In the genomic region with DNA sequence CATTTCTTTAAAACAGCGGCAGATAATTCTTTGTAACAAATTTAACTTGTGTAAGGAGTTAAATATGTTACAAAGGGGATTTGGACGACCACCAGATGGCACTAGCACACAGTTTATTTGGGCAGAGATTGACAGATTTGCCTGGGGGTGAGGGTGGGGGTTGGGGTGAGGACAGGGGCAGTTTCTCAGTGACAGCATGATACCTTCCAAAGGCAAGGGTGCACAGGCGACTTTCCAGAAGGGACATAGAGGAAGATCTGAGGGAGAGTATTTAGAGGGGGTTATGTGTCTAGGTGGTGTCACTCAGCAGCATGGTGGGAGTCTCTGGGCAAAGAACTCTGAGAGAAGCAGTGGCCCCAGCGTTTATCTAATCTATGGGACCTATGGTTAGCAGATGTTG, we compare ENCODE assay signal across 9 cellular contexts. TPM values are rescaled to one million over a fixed set of nuclear protein-coding genes. Genes with fewer than 3 reads are reported as not detected.
DNase-seq lines count a peak whose midpoint lies in the region; ATAC-seq and TF ChIP-seq lines count a peak whose summit lies in the region.
"Had no signal": no experiment of that assay in that cellular context is flagged by ENCODE, and none has a peak within 500 bp of the region (broad histone marks: within the 10 kb centered on the region; RNA-seq: fewer than 3 reads in every experiment).

No MANE protein-coding gene starts in this region.

- no peak overlapping the region for H3K27ac Mint-ChIP-seq in progenitor cell of endocrine pancreas
- H3K27ac Mint-ChIP-seq: activated naive CD8-positive, alpha-beta T cell had no signal

- ATAC-seq in HG02981 (IDR thresholded peaks at IDR 0.05; ENCODE audit: unreplicated experiment) (no peak), GM18520 (IDR thresholded peaks at IDR 0.05; ENCODE audit: unreplicated experiment) (no peak)

- peak; percentile 56 for TF ChIP-seq CTCF in fibroblast of villous mesenchyme (IDR thresholded peaks at IDR 0.05; ENCODE audit: insufficient read depth, low read depth, low read length)
- TF ChIP-seq CTCF in progenitor cell of endocrine pancreas (IDR thresholded peaks at IDR 0.05; ENCODE audit: unreplicated experiment) = peak; percentile 73

- H3K36me3 Mint-ChIP-seq in progenitor cell of endocrine pancreas (ENCODE audit: insufficient read depth) = no peaks in the 10 kb centered on the region
- H3K36me3 Mint-ChIP-seq: activated naive CD8-positive, alpha-beta T cell had no signal

- DNase-seq in EL = peak; percentile 45
- peak; percentile 65 for DNase-seq in H7
- peak; percentile 9 for DNase-seq in NCI-H748 treated with DMSO at 0.1 percent for 48 hours (lab: John Stamatoyannopoulos, UW)
- DNase-seq in activated T-cell treated with anti-CD3 and anti-CD28 coated beads for 4 hours = peak; percentile 52
- DNase-seq in fibroblast of villous mesenchyme (ENCODE audit: low read depth) = peak; percentile 60
- peak; percentile 40 for DNase-seq in progenitor cell of endocrine pancreas (ENCODE audit: low spot score, unreplicated experiment)

- no peaks in the 10 kb centered on the region for H3K27me3 ChIP-seq in H7 (ENCODE audit: control insufficient read depth, insufficient read depth, low read length)

- H3K4me3 Mint-ChIP-seq in progenitor cell of endocrine pancreas (ENCODE audit: low read depth) = no peak overlapping the region
- H3K4me3 Mint-ChIP-seq: activated naive CD8-positive, alpha-beta T cell had no signal

- no peaks in the 10 kb centered on the region for H3K36me3 ChIP-seq in H7 (replicated peaks; ENCODE audit: control insufficient read depth, insufficient read depth, low read length)

- no peaks in the 10 kb centered on the region for H3K9me3 Mint-ChIP-seq in progenitor cell of endocrine pancreas (ENCODE audit: low read depth)

- H3K4me3 ChIP-seq in H7 (ENCODE audit: insufficient read depth, low read depth, low read length) (no peak overlapping the region), fibroblast of villous mesenchyme (ENCODE audit: low read depth, low read length) (no peak overlapping the region)

- H3K4me1 Mint-ChIP-seq in progenitor cell of endocrine pancreas (ENCODE audit: low read depth) = no peaks in the 10 kb centered on the region

- no peaks in the 10 kb centered on the region for H3K27me3 Mint-ChIP-seq in progenitor cell of endocrine pancreas

RNA-seq across cellular contexts. Expression of a gene that starts 9.6 kb away (rescaled TPM):
- total RNA-seq in H7 (2014; rRNA removed; shearing (Covaris generic)) = 26.1 and 29.7 TPM in 2 replicates
- 30.6 and 53.5 TPM in 2 replicates for total RNA-seq in fibroblast of villous mesenchyme
- 22.2 and 27.1 TPM in 2 replicates for total RNA-seq in progenitor cell of endocrine pancreas

RNA-seq across cellular contexts. Expression of a gene that starts 11.4 kb away (rescaled TPM):
- not detected in 2 replicates for total RNA-seq in H7 (2014; rRNA removed; shearing (Covaris generic))
- total RNA-seq in fibroblast of villous mesenchyme = under 0.01 TPM in 1 of 2 replicates, not detected in the other
- not detected in 2 replicates for total RNA-seq in progenitor cell of endocrine pancreas

Comparison
In these comparisons a context has a peak if more than half of its experiments do, and no peak if none do; other contexts are left out.
1. DNase-seq: peak in every context shown above with its lines; median percentile 65 in H7; 60 in fibroblast of villous mesenchyme; 52 in activated T-cell treated with anti-CD3 and anti-CD28 coated beads for 4 hours; 45 in EL; 40 in progenitor cell of endocrine pancreas; 9 in NCI-H748 treated with DMSO at 0.1 percent for 48 hours.